ENCODE assay signal across 10 cellular contexts in the genomic region with DNA sequence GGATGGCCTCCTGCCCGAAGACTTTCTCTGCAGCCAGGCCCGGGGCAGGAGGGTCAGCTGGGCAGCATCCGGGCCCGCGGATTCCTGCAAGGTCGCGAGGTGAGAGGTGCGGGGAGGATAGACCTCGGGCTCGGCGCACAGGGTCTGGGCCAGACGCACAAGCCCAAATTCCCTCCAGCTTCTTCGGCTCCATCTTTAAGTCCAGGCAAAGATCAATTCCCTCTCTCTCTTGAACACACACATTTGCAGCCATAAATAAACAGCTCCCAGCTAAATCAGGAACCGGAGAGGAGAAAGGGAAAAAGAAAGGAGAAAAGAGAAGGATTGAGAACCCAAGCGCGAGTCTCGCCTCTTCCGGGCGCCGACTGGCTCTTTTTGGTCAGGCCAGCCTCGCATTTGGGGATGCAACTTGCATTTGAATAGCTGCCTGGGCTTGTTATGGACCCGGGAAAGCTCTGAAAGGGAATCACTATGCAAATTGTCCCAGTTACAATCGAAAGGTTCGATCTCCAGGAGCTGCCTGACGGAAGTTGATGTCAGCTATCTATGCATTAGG. TPM values are rescaled to one million over a fixed set of nuclear protein-coding genes. Genes with fewer than 3 reads are reported as not detected.
DNase-seq lines count a peak whose midpoint lies in the region; ATAC-seq, FAIRE-seq and TF ChIP-seq lines count a peak whose summit lies in the region.
"Had no signal": no experiment of that assay in that cellular context is flagged by ENCODE, and none has a peak within 500 bp of the region (broad histone marks: within the 10 kb centered on the region; RNA-seq: fewer than 3 reads in every experiment).

No MANE protein-coding gene starts in this region.

- WGBS in iPS DF 6.9 (ENCODE audit: insufficient coverage, insufficient read length) = no CpG with 5 or more reads among the region's 25 CpGs
- 1 to 4% (median 2%) methylated on average over 25 of the region's 25 CpGs for WGBS in small intestine, 3 donors

- H3K9me3 ChIP-seq in iPS DF 6.9 (ENCODE audit: control insufficient read depth, insufficient read depth, low read length) (no peaks in the 10 kb centered on the region), skeletal muscle satellite cell (replicated peaks; ENCODE audit: low read length) (no peaks in the 10 kb centered on the region), small intestine (ENCODE audit: control insufficient read depth, low read depth) (peaks cover 1% of the 10 kb centered on the region)
- H3K9me3 ChIP-seq: neutrophil had no signal

- no peak overlapping the region for H3K27ac ChIP-seq in iPS DF 6.9 (ENCODE audit: low read length)
- H3K27ac ChIP-seq in small intestine (ENCODE audit: low read depth in 1 of 2, low read length in 1 of 2) = no peak overlapping the region
- H3K27ac ChIP-seq: neutrophil had no signal

- no peak overlapping the region for H3K9ac ChIP-seq in skeletal muscle satellite cell (ENCODE audit: low read depth, low read length)

- H3K27me3 Mint-ChIP-seq in activated CD8-positive, alpha-beta T cell treated with anti-CD3 and anti-CD28 coated beads, Interleukin-2, amount 10 ng/mL, durations not matched to agents 7 days and 5 days (ENCODE audit: low read depth) = peaks cover 75% of the 10 kb centered on the region

- no peak for ATAC-seq in activated CD8-positive, alpha-beta T cell treated with anti-CD3 and anti-CD28 coated beads, Interleukin-2, amount 10 ng/mL, durations not matched to agents 7 days and 5 days
- ATAC-seq in GM21737 (IDR thresholded peaks at IDR 0.05; ENCODE audit: unreplicated experiment) = no peak

- H3K4me2 ChIP-seq in skeletal muscle satellite cell (ENCODE audit: low read length) = peak overlapping the region; percentile 50

- H3K4me1 ChIP-seq in iPS DF 6.9 (ENCODE audit: control insufficient read depth, insufficient read depth, low read length) = peaks cover 10% of the 10 kb centered on the region
- H3K4me1 ChIP-seq in skeletal muscle satellite cell (ENCODE audit: control insufficient read depth, insufficient read depth, low read length) = peaks cover 8% of the 10 kb centered on the region
- H3K4me1 ChIP-seq in small intestine (ENCODE audit: control insufficient read depth in 2 of 2, insufficient read depth in 1 of 2, low read depth in 1 of 2, low read length in 1 of 2) = peaks cover 3 to 5% of the 10 kb centered on the region in 2 donors

- H3K9me3 Mint-ChIP-seq in activated CD8-positive, alpha-beta T cell treated with anti-CD3 and anti-CD28 coated beads, Interleukin-2, amount 10 ng/mL, durations not matched to agents 7 days and 5 days (ENCODE audit: insufficient read depth) = no peaks in the 10 kb centered on the region

- DNase-seq in GM12892 (ENCODE audit: insufficient read length) (no peak), iPS DF 6.9 (ENCODE audit: low read depth, low spot score) (no peak), NAMALWA (ENCODE audit: low spot score) (no peak), small intestine (no peak), AG08396 (ENCODE audit: low spot score) (no peak)
- no peak for DNase-seq in activated CD8-positive, alpha-beta T cell treated with anti-CD3 and anti-CD28 coated beads, Interleukin-2, amount 10 ng/mL, durations not matched to agents 7 days and 5 days

- H3K4me3 ChIP-seq in iPS DF 6.9 (ENCODE audit: low read length) (peak overlapping the region; percentile 24; the same call in 1 of the 2 replicates), skeletal muscle satellite cell (ENCODE audit: low read length) (peak overlapping the region; percentile 56), small intestine (ENCODE audit: low read depth in 1 of 2, low read length in 2 of 2) (peak overlapping the region in 1 of 2 donors; percentile 43)
- H3K4me3 ChIP-seq: K562 had no signal

- peaks cover 15% of the 10 kb centered on the region for H3K4me1 Mint-ChIP-seq in activated CD8-positive, alpha-beta T cell treated with anti-CD3 and anti-CD28 coated beads, Interleukin-2, amount 10 ng/mL, durations not matched to agents 7 days and 5 days (ENCODE audit: low read depth)

- H3K27ac Mint-ChIP-seq in activated CD8-positive, alpha-beta T cell treated with anti-CD3 and anti-CD28 coated beads, Interleukin-2, amount 10 ng/mL, durations not matched to agents 7 days and 5 days = no peak overlapping the region

- H3K36me3 ChIP-seq in iPS DF 6.9 (ENCODE audit: control insufficient read depth, insufficient read depth, low read length) = 0 out of 2 replicates have a peak, but pooled peaks cover 3% of the 10 kb centered on the region
- H3K36me3 ChIP-seq in skeletal muscle satellite cell (ENCODE audit: insufficient read depth, low read length) = no peaks in the 10 kb centered on the region
- H3K36me3 ChIP-seq in small intestine (ENCODE audit: control insufficient read depth in 2 of 2, insufficient read depth in 2 of 2, low read length in 2 of 2) = no peaks in the 10 kb centered on the region
- H3K36me3 ChIP-seq: neutrophil had no signal

- H3K36me3 Mint-ChIP-seq in activated CD8-positive, alpha-beta T cell treated with anti-CD3 and anti-CD28 coated beads, Interleukin-2, amount 10 ng/mL, durations not matched to agents 7 days and 5 days (ENCODE audit: low read depth) = no peaks in the 10 kb centered on the region

- peak; percentile 9 for FAIRE-seq in GM12892 (lab: Jason Lieb, UNC)
- FAIRE-seq in small intestine (lab: Jason Lieb, UNC) = no peak
- FAIRE-seq: K562 had no signal

- POLR2A ChIA-PET in activated CD8-positive, alpha-beta T cell treated with anti-CD3 and anti-CD28 coated beads, Interleukin-2, amount 10 ng/mL, durations not matched to agents 7 days and 5 days (lab: Charles Lee) = interaction anchor here (1.1 kb wide), 1 partner anchor 11 kb away, joined by 5 read pairs; no protein-coding TSS in a partner anchor

- H3K4me3 Mint-ChIP-seq in activated CD8-positive, alpha-beta T cell treated with anti-CD3 and anti-CD28 coated beads, Interleukin-2, amount 10 ng/mL, durations not matched to agents 7 days and 5 days = peak overlapping the region; percentile 60

- CTCF ChIA-PET in activated CD8-positive, alpha-beta T cell treated with anti-CD3 and anti-CD28 coated beads, Interleukin-2, amount 10 ng/mL, durations not matched to agents 7 days and 5 days (lab: Charles Lee) = interaction anchor here (0.6 to 3.1 kb wide), 4 partner anchors 22 to 223 kb away, joined by 3 to 11 read pairs (median 4); no protein-coding TSS in a partner anchor

- TF ChIP-seq POLR2A in GM12892 (IDR thresholded peaks at IDR 0.05; ENCODE audit: low read depth, low read length) = no peak

- H3K27me3 ChIP-seq in iPS DF 6.9 (ENCODE audit: control insufficient read depth, insufficient read depth, low read length) = peaks cover 10% of the 10 kb centered on the region; the same call in 1 of the 2 replicates
- peaks cover 95% of the 10 kb centered on the region for H3K27me3 ChIP-seq in skeletal muscle satellite cell (ENCODE audit: control insufficient read depth, insufficient read depth, low read length)
- peaks cover 0 to 44% of the 10 kb centered on the region in 2 donors for H3K27me3 ChIP-seq in small intestine (ENCODE audit: control insufficient read depth in 2 of 2, insufficient read depth in 2 of 2, low read length in 2 of 2)

RNA-seq across cellular contexts. Expression of a gene that starts 14.5 kb away (rescaled TPM):
- polyA plus RNA-seq in GM12892 (2012; ENCODE audit: missing spikeins) = not detected
- total RNA-seq in activated CD8-positive, alpha-beta T cell treated with anti-CD3 and anti-CD28 coated beads, Interleukin-2, amount 10 ng/mL, durations not matched to agents 7 days and 5 days = not detected
- total RNA-seq in skeletal muscle satellite cell (2012; rRNA removed) = not detected in 2 replicates
- not detected for polyA plus RNA-seq in small intestine
- total RNA-seq: K562 had no signal
- polyA plus RNA-seq: K562 had no signal
